ENCODE assay signal across 22 cellular contexts in genomic region chr7:142718314-142718713, GRCh38. TPM values are rescaled to one million over a fixed set of nuclear protein-coding genes. Genes with fewer than 3 reads are reported as not detected.
DNase-seq lines count a peak whose midpoint lies in the region; ATAC-seq and TF ChIP-seq lines count a peak whose summit lies in the region.
"Had no signal": no experiment of that assay in that cellular context is flagged by ENCODE, and none has a peak within 500 bp of the region (broad histone marks: within the 10 kb centered on the region; RNA-seq: fewer than 3 reads in every experiment).

No MANE protein-coding gene starts in this region.

- intact Hi-C loops in activated CD4-positive, alpha-beta T cell treated with anti-CD3 and anti-CD28 coated beads for 36 hours (cut with DNase I, micrococcal nuclease): loop anchor here in 1 of 2 experiments (5.0 kb wide), 1 partner anchor 181 kb away; no protein-coding TSS in a partner anchor
- intact Hi-C loops in activated CD8-positive, alpha-beta T cell treated with anti-CD3 and anti-CD28 coated beads for 36 hours (cut with micrococcal nuclease): no loop called here
- intact Hi-C loops in naive thymus-derived CD4-positive, alpha-beta T cell (cut with micrococcal nuclease): no loop called here
- intact Hi-C loops in spleen (cut with DNase I; ENCODE audit: low total_unique reads): no loop called here

- no peaks in the 10 kb centered on the region for H3K36me3 Mint-ChIP-seq in activated CD4-positive, alpha-beta T cell treated with anti-CD3 and anti-CD28 coated beads for 36 hours (ENCODE audit: low read depth)
- H3K36me3 Mint-ChIP-seq in CD4-positive, CD25-positive, alpha-beta regulatory T cell: no peaks in the 10 kb centered on the region
- H3K36me3 Mint-ChIP-seq in activated CD8-positive, alpha-beta T cell treated with anti-CD3 and anti-CD28 coated beads for 36 hours (ENCODE audit: low read depth): no peaks in the 10 kb centered on the region
- H3K36me3 Mint-ChIP-seq in naive thymus-derived CD4-positive, alpha-beta T cell: peaks cover 0 to 3% (median 0%) of the 10 kb centered on the region in 5 donors
- H3K36me3 Mint-ChIP-seq: brain had no signal

- H3K27me3 ChIP-seq in CD4-positive, CD25-positive, alpha-beta regulatory T cell (ENCODE audit: control insufficient read depth, insufficient read depth, low read length): no peaks in the 10 kb centered on the region
- no peaks in the 10 kb centered on the region for H3K27me3 ChIP-seq in naive thymus-derived CD4-positive, alpha-beta T cell (ENCODE audit: control insufficient read depth in 2 of 2, insufficient read depth in 2 of 2, low read length in 2 of 2)
- no peaks in the 10 kb centered on the region for H3K27me3 ChIP-seq in spleen (replicated peaks in 1 of 7)
- H3K27me3 ChIP-seq: MG63, sigmoid colon had no signal

- no peak for TF ChIP-seq POLR2A in spleen (IDR thresholded peaks at IDR 0.05)

- H3K9me3 ChIP-seq in CD4-positive, CD25-positive, alpha-beta regulatory T cell (ENCODE audit: control insufficient read depth in 2 of 2, low read length in 2 of 2): no peaks in the 10 kb centered on the region
- no peaks in the 10 kb centered on the region for H3K9me3 ChIP-seq in naive thymus-derived CD4-positive, alpha-beta T cell (ENCODE audit: control insufficient read depth in 2 of 3, low read length in 3 of 3)
- H3K9me3 ChIP-seq in spleen: no peaks in the 10 kb centered on the region
- H3K9me3 ChIP-seq: HAP-1, MG63, prostate gland, sigmoid colon had no signal

- H3K27me3 Mint-ChIP-seq in activated CD4-positive, alpha-beta T cell treated with anti-CD3 and anti-CD28 coated beads for 36 hours: no peaks in the 10 kb centered on the region
- no peaks in the 10 kb centered on the region for H3K27me3 Mint-ChIP-seq in CD4-positive, CD25-positive, alpha-beta regulatory T cell
- no peaks in the 10 kb centered on the region for H3K27me3 Mint-ChIP-seq in activated CD8-positive, alpha-beta T cell treated with anti-CD3 and anti-CD28 coated beads for 36 hours
- peaks cover 0 to 5% (median 0%) of the 10 kb centered on the region in 5 donors for H3K27me3 Mint-ChIP-seq in naive thymus-derived CD4-positive, alpha-beta T cell

- no peak for DNase-seq in activated CD4-positive, alpha-beta T cell treated with anti-CD3 and anti-CD28 coated beads for 36 hours
- DNase-seq in activated CD4-positive, alpha-beta T cell treated with anti-CD3 and anti-CD28 coated beads for 1 hour: no peak
- no peak for DNase-seq in CD4-positive, CD25-positive, alpha-beta regulatory T cell
- no peak for DNase-seq in activated CD8-positive, alpha-beta T cell treated with anti-CD3 and anti-CD28 coated beads for 36 hours
- no peak for DNase-seq in naive thymus-derived CD4-positive, alpha-beta T cell
- no peak for DNase-seq in stimulated activated CD4-positive, alpha-beta T cell treated with anti-CD3 and anti-CD28 coated beads, Interleukin-12 subunit alpha, Interleukin-12 subunit beta, amount 100 ng/mL, for 4 hours
- DNase-seq in spleen (no peak), cerebellar nuclear complex (lab: John Stamatoyannopoulos, UW) (no peak)
- DNase-seq: activated CD4-positive, alpha-beta T cell treated with anti-CD3 and anti-CD28 coated beads for 48 hours; GDM1; head of caudate nucleus; IMR-90; MG63; OCI-M1; sigmoid colon; trophoblast cell had no signal

- H3K9me3 Mint-ChIP-seq in activated CD4-positive, alpha-beta T cell treated with anti-CD3 and anti-CD28 coated beads for 36 hours (ENCODE audit: low read depth): no peaks in the 10 kb centered on the region
- H3K9me3 Mint-ChIP-seq in CD4-positive, CD25-positive, alpha-beta regulatory T cell: no peaks in the 10 kb centered on the region
- no peaks in the 10 kb centered on the region for H3K9me3 Mint-ChIP-seq in activated CD8-positive, alpha-beta T cell treated with anti-CD3 and anti-CD28 coated beads for 36 hours
- peaks cover 0 to 2% (median 0%) of the 10 kb centered on the region in 11 donors for H3K9me3 Mint-ChIP-seq in naive thymus-derived CD4-positive, alpha-beta T cell

- 24 to 61% (median 31%) methylated on average over 1 of the region's 1 CpG for WGBS in spleen, 5 donors

- H3K4me3 Mint-ChIP-seq in activated CD4-positive, alpha-beta T cell treated with anti-CD3 and anti-CD28 coated beads for 36 hours: peak overlapping the region; percentile 50
- peak overlapping the region; percentile 80 to 92 (median 90) for H3K4me3 Mint-ChIP-seq in CD4-positive, CD25-positive, alpha-beta regulatory T cell
- H3K4me3 Mint-ChIP-seq in activated CD8-positive, alpha-beta T cell treated with anti-CD3 and anti-CD28 coated beads for 36 hours: peak overlapping the region; percentile 34
- peak overlapping the region in 9 of 10 donors; percentile 49 to 79 (median 74) for H3K4me3 Mint-ChIP-seq in naive thymus-derived CD4-positive, alpha-beta T cell
- H3K4me3 Mint-ChIP-seq: brain had no signal

- POLR2A ChIA-PET in activated CD4-positive, alpha-beta T cell treated with anti-CD3 and anti-CD28 coated beads for 36 hours (lab: Charles Lee): no interaction called here
- POLR2A ChIA-PET in activated CD8-positive, alpha-beta T cell treated with anti-CD3 and anti-CD28 coated beads for 36 hours (lab: Charles Lee): interaction anchor here (1.4 kb wide), 1 partner anchor 79 kb away, joined by 5 read pairs; no protein-coding TSS in a partner anchor
- POLR2A ChIA-PET in naive thymus-derived CD4-positive, alpha-beta T cell (lab: Charles Lee): interaction anchor here (0.6 to 8.3 kb wide), 9 partner anchors 58 to 248 kb away, joined by 3 to 149 read pairs (median 4); no protein-coding TSS in a partner anchor

- H3K4me1 Mint-ChIP-seq in activated CD4-positive, alpha-beta T cell treated with anti-CD3 and anti-CD28 coated beads for 36 hours: peaks cover 38% of the 10 kb centered on the region
- peaks cover 8 to 74% (median 39%) of the 10 kb centered on the region in 4 donors for H3K4me1 Mint-ChIP-seq in CD4-positive, CD25-positive, alpha-beta regulatory T cell
- peaks cover 29% of the 10 kb centered on the region for H3K4me1 Mint-ChIP-seq in activated CD8-positive, alpha-beta T cell treated with anti-CD3 and anti-CD28 coated beads for 36 hours (ENCODE audit: low read depth)
- H3K4me1 Mint-ChIP-seq in naive thymus-derived CD4-positive, alpha-beta T cell: peaks cover 18 to 69% (median 59%) of the 10 kb centered on the region in 7 donors
- H3K4me1 Mint-ChIP-seq: brain had no signal

- peak overlapping the region; percentile 83 for H3K4me3 ChIP-seq in CD4-positive, CD25-positive, alpha-beta regulatory T cell (ENCODE audit: low read depth, low read length)
- no peak overlapping the region for H3K4me3 ChIP-seq in naive thymus-derived CD4-positive, alpha-beta T cell (ENCODE audit: low read length)
- H3K4me3 ChIP-seq in spleen: no peak overlapping the region
- H3K4me3 ChIP-seq: HAP-1, MG63, prostate gland, sigmoid colon had no signal

- no peaks in the 10 kb centered on the region for H3K36me3 ChIP-seq in CD4-positive, CD25-positive, alpha-beta regulatory T cell (ENCODE audit: control insufficient read depth, insufficient read depth, low read length)
- H3K36me3 ChIP-seq in naive thymus-derived CD4-positive, alpha-beta T cell (ENCODE audit: control insufficient read depth in 2 of 3, insufficient read depth in 3 of 3, low read length in 3 of 3): no peaks in the 10 kb centered on the region
- H3K36me3 ChIP-seq in spleen: no peaks in the 10 kb centered on the region
- H3K36me3 ChIP-seq: HAP-1, MG63, prostate gland, sigmoid colon had no signal

- CTCF ChIA-PET in activated CD4-positive, alpha-beta T cell treated with anti-CD3 and anti-CD28 coated beads for 36 hours (lab: Charles Lee): interaction anchor here (0.7 kb wide), 1 partner anchor 134 kb away, joined by 4 read pairs; no protein-coding TSS in a partner anchor
- CTCF ChIA-PET in activated CD8-positive, alpha-beta T cell treated with anti-CD3 and anti-CD28 coated beads for 36 hours (lab: Charles Lee): no interaction called here
- CTCF ChIA-PET in naive thymus-derived CD4-positive, alpha-beta T cell (lab: Charles Lee): interaction anchor here (0.6 kb wide), 2 partner anchors 9 to 313 kb away, joined by 3 to 4 read pairs; no protein-coding TSS in a partner anchor

- peak overlapping the region; percentile 72 for H3K27ac Mint-ChIP-seq in activated CD4-positive, alpha-beta T cell treated with anti-CD3 and anti-CD28 coated beads for 36 hours
- peak overlapping the region in 2 of 3 donors; percentile 58 to 94 for H3K27ac Mint-ChIP-seq in CD4-positive, CD25-positive, alpha-beta regulatory T cell
- H3K27ac Mint-ChIP-seq in activated CD8-positive, alpha-beta T cell treated with anti-CD3 and anti-CD28 coated beads for 36 hours: no peak overlapping the region
- peak overlapping the region in 6 of 9 donors; percentile 50 to 87 (median 78) for H3K27ac Mint-ChIP-seq in naive thymus-derived CD4-positive, alpha-beta T cell
- H3K27ac Mint-ChIP-seq: brain had no signal

- TF ChIP-seq CTCF in activated CD8-positive, alpha-beta T cell treated with anti-CD3 and anti-CD28 coated beads for 36 hours (IDR thresholded peaks at IDR 0.05): no peak
- TF ChIP-seq CTCF in spleen (IDR thresholded peaks at IDR 0.05 in 8 of 11, conservative IDR thresholded peaks at IDR 0.05 in 3 of 11): no peak

- H3K4me1 ChIP-seq in CD4-positive, CD25-positive, alpha-beta regulatory T cell (ENCODE audit: control insufficient read depth, insufficient read depth, low read length, poor library complexity, severe bottlenecking): peaks cover 23% of the 10 kb centered on the region
- H3K4me1 ChIP-seq in naive thymus-derived CD4-positive, alpha-beta T cell (ENCODE audit: control insufficient read depth in 2 of 2, insufficient read depth in 2 of 2, low read length in 2 of 2): peaks cover 28 to 38% of the 10 kb centered on the region in 2 donors
- peaks cover 0 to 44% (median 14%) of the 10 kb centered on the region in 6 donors for H3K4me1 ChIP-seq in spleen
- H3K4me1 ChIP-seq: HAP-1, prostate gland, sigmoid colon had no signal

- no peak for ATAC-seq in activated CD4-positive, alpha-beta T cell treated with anti-CD3 and anti-CD28 coated beads for 36 hours
- no peak for ATAC-seq in CD4-positive, CD25-positive, alpha-beta regulatory T cell (ENCODE audit: low read depth in 2 of 2)
- no peak for ATAC-seq in activated CD8-positive, alpha-beta T cell treated with anti-CD3 and anti-CD28 coated beads for 36 hours
- ATAC-seq in naive thymus-derived CD4-positive, alpha-beta T cell: no peak

- H3K27ac ChIP-seq in CD4-positive, CD25-positive, alpha-beta regulatory T cell (ENCODE audit: insufficient read depth, low read length, poor library complexity, severe bottlenecking): peak overlapping the region; percentile 60
- no peak overlapping the region for H3K27ac ChIP-seq in naive thymus-derived CD4-positive, alpha-beta T cell (ENCODE audit: low read depth, low read length)
- peak overlapping the region in 3 of 8 donors; percentile 35 to 58 (median 36) for H3K27ac ChIP-seq in spleen
- H3K27ac ChIP-seq: epithelial cell of prostate, prostate gland, sigmoid colon had no signal

RNA-seq across cellular contexts. Expression of gene PRSS1, which starts 31.0 kb away (rescaled TPM):
- not detected for total RNA-seq in activated CD4-positive, alpha-beta T cell treated with anti-CD3 and anti-CD28 coated beads for 36 hours
- not detected for total RNA-seq in CD4-positive, CD25-positive, alpha-beta regulatory T cell
- under 1 TPM in 1 of 4 donors, not detected in 3; 0.49 TPM for polyA plus RNA-seq in CD4-positive, CD25-positive, alpha-beta regulatory T cell
- not detected for total RNA-seq in activated CD8-positive, alpha-beta T cell treated with anti-CD3 and anti-CD28 coated beads for 36 hours
- not detected for total RNA-seq in naive thymus-derived CD4-positive, alpha-beta T cell
- polyA plus RNA-seq in naive thymus-derived CD4-positive, alpha-beta T cell: not detected
- 1 to 10 TPM in 3 of 7 donors, not detected in 4; 2.9 to 6.3 (median 3.0) TPM for total RNA-seq in spleen
- 1 to 10 TPM in 2 of 3 donors, under 1 TPM in 1; 0.88 to 1.4 (median 1.2) TPM for polyA plus RNA-seq in spleen
- total RNA-seq: A172, IMR-90, lung microvascular endothelial cell, prostate gland, sigmoid colon had no signal
- polyA plus RNA-seq: IMR-90 had no signal

RNA-seq across cellular contexts. Expression of gene PRSS2, which starts 52.5 kb away (rescaled TPM):
- not detected for total RNA-seq in activated CD4-positive, alpha-beta T cell treated with anti-CD3 and anti-CD28 coated beads for 36 hours
- 0.52 TPM for total RNA-seq in CD4-positive, CD25-positive, alpha-beta regulatory T cell
- 1 to 10 TPM; 1.5 to 3.2 (median 2.7) TPM for polyA plus RNA-seq in CD4-positive, CD25-positive, alpha-beta regulatory T cell
- not detected for total RNA-seq in activated CD8-positive, alpha-beta T cell treated with anti-CD3 and anti-CD28 coated beads for 36 hours
- total RNA-seq in naive thymus-derived CD4-positive, alpha-beta T cell: not detected
- not detected for polyA plus RNA-seq in naive thymus-derived CD4-positive, alpha-beta T cell
- 10 to 100 TPM in 2 of 7 donors, 1 to 10 TPM in 1, not detected in 4; 3.8 to 14.5 (median 11.1) TPM for total RNA-seq in spleen
- polyA plus RNA-seq in spleen: 1 to 10 TPM; 1.1 to 1.3 (median 1.2) TPM
- total RNA-seq: A172, IMR-90, lung microvascular endothelial cell, prostate gland, sigmoid colon had no signal
- polyA plus RNA-seq: IMR-90 had no signal

Comparison
In these comparisons a context has a peak if more than half of its experiments do, and no peak if none do; other contexts are left out.
1. H3K4me3 Mint-ChIP-seq: peak in every context shown above with its lines; median percentile 90 in CD4-positive, CD25-positive, alpha-beta regulatory T cell; 74 in naive thymus-derived CD4-positive, alpha-beta T cell; 50 in activated CD4-positive, alpha-beta T cell treated with anti-CD3 and anti-CD28 coated beads for 36 hours; 34 in activated CD8-positive, alpha-beta T cell treated with anti-CD3 and anti-CD28 coated beads for 36 hours.